Comparison of ENCODE assay signal across 20 cellular contexts in the genomic region with DNA sequence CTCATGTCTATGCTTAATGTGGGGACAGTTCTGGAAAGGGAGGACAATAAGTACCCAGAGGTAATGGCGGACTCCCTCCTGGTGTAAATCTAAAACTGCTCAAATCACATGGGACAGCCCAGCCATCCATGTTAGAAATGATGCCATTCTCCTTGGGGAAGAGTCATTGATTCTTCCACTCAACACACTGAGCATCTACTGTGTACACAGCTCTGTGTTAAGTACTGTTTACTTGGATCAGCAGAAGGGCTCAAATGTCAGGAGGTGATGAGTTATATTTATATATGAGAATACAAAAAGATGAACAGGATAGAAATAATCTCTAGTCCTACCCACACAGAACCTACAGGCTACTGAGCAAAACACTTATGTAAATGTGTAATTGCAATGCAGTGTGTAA.
"Had no signal": no experiment of that assay in that cellular context is flagged by ENCODE, and none has a peak within 500 bp of the region (broad histone marks: within the 10 kb centered on the region; RNA-seq: fewer than 3 reads in every experiment).

No MANE protein-coding gene starts in this region.

- H3K4me3 Mint-ChIP-seq: activated B cell treated with CpG ODN at 0.5 μM for 24 hours; activated CD4-positive, alpha-beta T cell treated with anti-CD3 and anti-CD28 coated beads for 36 hours; memory B cell; natural killer cell treated with Interleukin-12 subunit alpha and Interleukin-12 subunit beta and Interleukin-15 and Interleukin-18, amount 100 ng/mL, for 72 hours had no signal

- H3K36me3 Mint-ChIP-seq: natural killer cell treated with Interleukin-12 subunit alpha and Interleukin-12 subunit beta and Interleukin-15 and Interleukin-18, amount 100 ng/mL, for 72 hours had no signal

- H3K9me3 Mint-ChIP-seq: activated B cell treated with CpG ODN at 0.5 μM for 24 hours; memory B cell; natural killer cell treated with Interleukin-12 subunit alpha and Interleukin-12 subunit beta and Interleukin-15 and Interleukin-18, amount 100 ng/mL, for 72 hours had no signal

- H3K27me3 Mint-ChIP-seq: activated B cell treated with CpG ODN at 0.5 μM for 24 hours; activated CD4-positive, alpha-beta T cell treated with anti-CD3 and anti-CD28 coated beads for 36 hours; natural killer cell treated with Interleukin-12 subunit alpha and Interleukin-12 subunit beta and Interleukin-15 and Interleukin-18, amount 100 ng/mL, for 72 hours had no signal

- DNase-seq: activated B cell treated with CpG ODN at 0.5 μM for 24 hours; activated CD4-positive, alpha-beta T cell treated with anti-CD3 and anti-CD28 coated beads for 36 hours; activated CD4-positive, alpha-beta T cell treated with anti-CD3 and anti-CD28 coated beads, Interleukin-2, amount 50 U/mL, for 48 hours; activated CD8-positive, alpha-beta memory T cell treated with anti-CD3 and anti-CD28 coated beads, Interleukin-2, amount 50 U/mL, for 48 hours; activated naive CD4-positive, alpha-beta T cell treated with anti-CD3 and anti-CD28 coated beads, Interleukin-2, amount 50 U/mL, for 16 hours; activated T-cell treated with anti-CD3 and anti-CD28 coated beads, Interleukin-2, amount 50 U/mL, for 48 hours; central memory CD4-positive, alpha-beta T cell; dermis blood vessel endothelial cell; effector CD8-positive, alpha-beta T cell; foreskin keratinocyte; left colon; ovary; psoas muscle; stimulated activated CD4-positive, alpha-beta T cell treated with anti-CD3 and anti-CD28 coated beads, Interleukin-4, amount 100 ng/mL, for 24 hours; stimulated activated naive CD8-positive, alpha-beta T cell treated with anti-CD3 and anti-CD28 coated beads, Interleukin-15, Interleukin-2, amounts not matched to agents 100 U/mL and 50 U/mL, for 24 hours; T-helper 9 cell; thyroid gland; upper lobe of right lung had no signal

- ATAC-seq: activated CD4-positive, alpha-beta T cell treated with anti-CD3 and anti-CD28 coated beads for 36 hours; foreskin keratinocyte; left colon; natural killer cell treated with Interleukin-12 subunit alpha and Interleukin-12 subunit beta and Interleukin-15 and Interleukin-18, amount 100 ng/mL, for 72 hours; psoas muscle; stimulated activated naive CD8-positive, alpha-beta T cell treated with anti-CD3 and anti-CD28 coated beads, Interleukin-15, Interleukin-2, amounts not matched to agents 100 U/mL and 50 U/mL, for 24 hours; upper lobe of right lung had no signal

- H3K27ac Mint-ChIP-seq: activated B cell treated with CpG ODN at 0.5 μM for 24 hours; activated CD4-positive, alpha-beta T cell treated with anti-CD3 and anti-CD28 coated beads for 36 hours; memory B cell; natural killer cell treated with Interleukin-12 subunit alpha and Interleukin-12 subunit beta and Interleukin-15 and Interleukin-18, amount 100 ng/mL, for 72 hours had no signal

- H3K4me1 Mint-ChIP-seq: activated B cell treated with CpG ODN at 0.5 μM for 24 hours; activated CD4-positive, alpha-beta T cell treated with anti-CD3 and anti-CD28 coated beads for 36 hours had no signal
